ENCODE assay signal across 2 cellular contexts in genomic region chr19:5086725-5087439, GRCh38.
TF ChIP-seq lines count a peak whose summit lies in the region.

No MANE protein-coding gene starts in this region.

TF ChIP-seq in HCT116, 20 proteins besides CTCF, POLR2A, EP300 and RAD21 (continued from another document):
- TF ChIP-seq REST (IDR thresholded peaks at IDR 0.05; ENCODE audit: low read depth) (no peak), EZH2phosphoT487 (IDR thresholded peaks at IDR 0.05; ENCODE audit: borderline replicate concordance) (no peak), ELF1 (IDR thresholded peaks at IDR 0.05; ENCODE audit: borderline replicate concordance, low read depth) (no peak), SRF (IDR thresholded peaks at IDR 0.05; ENCODE audit: low read depth) (no peak), FOSL1 (IDR thresholded peaks at IDR 0.05; ENCODE audit: low read depth) (no peak)

TF ChIP-seq in WTC11, 78 proteins besides CTCF, POLR2A, EP300 and RAD21 (continued from another document):
- TF ChIP-seq AFF4 (CRISPR knock-in tag; IDR thresholded peaks at IDR 0.05; ENCODE audit: borderline replicate concordance) (no peak), SP1 (CRISPR knock-in tag; conservative IDR thresholded peaks at IDR 0.05) (peak; percentile 39; the same call in 1 of the 2 replicates), CREB1 (CRISPR knock-in tag; IDR thresholded peaks at IDR 0.05) (no peak), MAX (CRISPR knock-in tag; IDR thresholded peaks at IDR 0.05) (peak; percentile 53; the same call in 1 of the 2 replicates), ZNF121 (CRISPR knock-in tag; IDR thresholded peaks at IDR 0.05) (peak; percentile 95), KAT7 (CRISPR knock-in tag; IDR thresholded peaks at IDR 0.05; ENCODE audit: borderline replicate concordance) (no peak), RORB (CRISPR knock-in tag; IDR thresholded peaks at IDR 0.05) (no peak), ZNF416 (CRISPR knock-in tag; IDR thresholded peaks at IDR 0.05) (no peak), EMX1 (CRISPR knock-in tag; IDR thresholded peaks at IDR 0.05) (no peak), ZNF423 (CRISPR knock-in tag; IDR thresholded peaks at IDR 0.05) (no peak), IRF2 (CRISPR knock-in tag; IDR thresholded peaks at IDR 0.05; ENCODE audit: borderline replicate concordance, low read depth) (no peak), MYBL2 (CRISPR knock-in tag; IDR thresholded peaks at IDR 0.05) (no peak), SMAD4 (CRISPR knock-in tag; IDR thresholded peaks at IDR 0.05) (no peak), FOXP1 (CRISPR knock-in tag; IDR thresholded peaks at IDR 0.05; ENCODE audit: borderline replicate concordance) (0 out of 2 replicates have a peak, but pooled peaks have one; percentile 40), JAZF1 (CRISPR knock-in tag; IDR thresholded peaks at IDR 0.05) (no peak)
